Comparison of ENCODE assay signal across 12 cellular contexts in genomic region chr4:66575024-66575696, GRCh38.
DNase-seq lines count a peak whose midpoint lies in the region; ATAC-seq, FAIRE-seq and TF ChIP-seq lines count a peak whose summit lies in the region.
"Had no signal": no experiment of that assay in that cellular context is flagged by ENCODE, and none has a peak within 500 bp of the region (broad histone marks: within the 10 kb centered on the region; RNA-seq: fewer than 3 reads in every experiment).

No MANE protein-coding gene starts in this region.

- no peaks in the 10 kb centered on the region for H3K27me3 Mint-ChIP-seq in Calu3 (ENCODE audit: unreplicated experiment)
- H3K27me3 Mint-ChIP-seq in stimulated activated naive B cell treated with anti-CD40 and anti-IgM and Interleukin-4, amounts not matched to agents 10 μg/mL and 1 μg/mL and 100 μg/mL, for 72 hours = no peaks in the 10 kb centered on the region
- no peaks in the 10 kb centered on the region for H3K27me3 Mint-ChIP-seq in natural killer cell treated with Interleukin-12 subunit alpha and Interleukin-12 subunit beta and Interleukin-15 and Interleukin-18, amount 100 ng/mL, for 72 hours
- H3K27me3 Mint-ChIP-seq: CD4-positive, CD25-positive, alpha-beta regulatory T cell had no signal

- no peaks in the 10 kb centered on the region for H3K4me1 ChIP-seq in neuronal stem cell (ENCODE audit: control insufficient read depth in 2 of 2, insufficient read depth in 1 of 2, low read depth in 1 of 2, low read length in 2 of 2)

- ATAC-seq in stimulated activated naive B cell treated with anti-CD40 and anti-IgM and Interleukin-4, amounts not matched to agents 10 μg/mL and 1 μg/mL and 100 μg/mL, for 72 hours (replicated peaks) = no peak
- no peak for ATAC-seq in natural killer cell treated with Interleukin-12 subunit alpha and Interleukin-12 subunit beta and Interleukin-15 and Interleukin-18, amount 100 ng/mL, for 72 hours
- no peak for ATAC-seq in stimulated activated naive CD8-positive, alpha-beta T cell treated with anti-CD3 and anti-CD28 coated beads, Interleukin-15, Interleukin-2, amounts not matched to agents 100 U/mL and 50 U/mL, for 24 hours

- WGBS in neuronal stem cell (ENCODE audit: extremely low coverage in 2 of 2, insufficient read length in 2 of 2, insufficient replicate concordance in 1 of 2), 2 donors = no CpG with 5 or more reads among the region's 11 CpGs

- DNase-seq in Calu3 = peak; percentile 78
- peak; percentile 92 for DNase-seq in NCI-H226
- DNase-seq in bronchial epithelial cell (ENCODE audit: low read depth) = peak; percentile 73
- DNase-seq in neuronal stem cell (ENCODE audit: low spot score) = no peak
- no peak for DNase-seq in stimulated activated naive B cell treated with anti-CD40 and anti-IgM and Interleukin-4, amounts not matched to agents 10 μg/mL and 1 μg/mL and 100 μg/mL, for 72 hours
- no peak for DNase-seq in natural killer cell treated with Interleukin-12 subunit alpha and Interleukin-12 subunit beta and Interleukin-15 and Interleukin-18, amount 100 ng/mL, for 72 hours (ENCODE audit: low spot score)
- no peak for DNase-seq in NCI-H1417 treated with DMSO at 0.1 percent for 48 hours (lab: John Stamatoyannopoulos, UW)
- no peak for DNase-seq in stimulated activated naive CD8-positive, alpha-beta T cell treated with anti-CD3 and anti-CD28 coated beads, Interleukin-15, Interleukin-2, amounts not matched to agents 100 U/mL and 50 U/mL, for 24 hours
- DNase-seq: CD4-positive, CD25-positive, alpha-beta regulatory T cell; NCI-H187; SW 1271 had no signal

- H2AK5ac ChIP-seq in neuronal stem cell (ENCODE audit: low read depth, low read length) = no peak overlapping the region

- BruUV-seq in Calu3 (replicated peaks; lab: Mats Ljungman, UMichigan) = no TSS peak

- H3K9me3 Mint-ChIP-seq in Calu3 (ENCODE audit: low read depth, unreplicated experiment) = no peaks in the 10 kb centered on the region
- peaks cover 0 to 3% of the 10 kb centered on the region in 2 donors for H3K9me3 Mint-ChIP-seq in stimulated activated naive B cell treated with anti-CD40 and anti-IgM and Interleukin-4, amounts not matched to agents 10 μg/mL and 1 μg/mL and 100 μg/mL, for 72 hours
- H3K9me3 Mint-ChIP-seq in natural killer cell treated with Interleukin-12 subunit alpha and Interleukin-12 subunit beta and Interleukin-15 and Interleukin-18, amount 100 ng/mL, for 72 hours = peaks cover 3% of the 10 kb centered on the region

- no peak overlapping the region for H3K27ac ChIP-seq in neuronal stem cell (replicated peaks; ENCODE audit: low read length)
- H3K27ac ChIP-seq: neutrophil had no signal

- H4K91ac ChIP-seq in neuronal stem cell (ENCODE audit: low read depth, low read length, poor library complexity) = no peak overlapping the region

- no peaks in the 10 kb centered on the region for H3K36me3 ChIP-seq in bronchial epithelial cell (ENCODE audit: control insufficient read depth, insufficient read depth, low read length)
- H3K36me3 ChIP-seq in neuronal stem cell (replicated peaks in 1 of 2; ENCODE audit: control insufficient read depth in 2 of 2, insufficient read depth in 2 of 2, low read length in 2 of 2) = no peaks in the 10 kb centered on the region
- H3K36me3 ChIP-seq: neutrophil had no signal

- H3K36me3 Mint-ChIP-seq in Calu3 (ENCODE audit: insufficient read depth, unreplicated experiment) = no peaks in the 10 kb centered on the region
- no peaks in the 10 kb centered on the region for H3K36me3 Mint-ChIP-seq in stimulated activated naive B cell treated with anti-CD40 and anti-IgM and Interleukin-4, amounts not matched to agents 10 μg/mL and 1 μg/mL and 100 μg/mL, for 72 hours
- H3K36me3 Mint-ChIP-seq in natural killer cell treated with Interleukin-12 subunit alpha and Interleukin-12 subunit beta and Interleukin-15 and Interleukin-18, amount 100 ng/mL, for 72 hours = peaks cover 6% of the 10 kb centered on the region
- H3K36me3 Mint-ChIP-seq: CD4-positive, CD25-positive, alpha-beta regulatory T cell had no signal

- H4K8ac ChIP-seq in neuronal stem cell (ENCODE audit: low read depth, low read length) = no peak overlapping the region

- H2BK15ac ChIP-seq in neuronal stem cell (ENCODE audit: low read length) = no peak overlapping the region

- H3K27me3 ChIP-seq in bronchial epithelial cell (ENCODE audit: control insufficient read depth, insufficient read depth, low read length) = no peaks in the 10 kb centered on the region
- no peaks in the 10 kb centered on the region for H3K27me3 ChIP-seq in neuronal stem cell (ENCODE audit: control insufficient read depth in 3 of 3, insufficient read depth in 3 of 3, low read depth in 1 of 3, low read length in 3 of 3)
- H3K27me3 ChIP-seq: neutrophil had no signal

- no peak overlapping the region for H3K9ac ChIP-seq in neuronal stem cell (ENCODE audit: low read depth, low read length, poor library complexity)

- H3K79me1 ChIP-seq in neuronal stem cell (ENCODE audit: low read depth, low read length) = no peaks in the 10 kb centered on the region

- no peak overlapping the region for H2BK120ac ChIP-seq in neuronal stem cell (ENCODE audit: low read depth, low read length)

- H3K4ac ChIP-seq in neuronal stem cell (ENCODE audit: low read length) = no peak overlapping the region

- H3K4me3 ChIP-seq in bronchial epithelial cell (ENCODE audit: low read depth, low read length) (no peak overlapping the region), neuronal stem cell (ENCODE audit: low read length in 2 of 2) (no peak overlapping the region)

- H2BK5ac ChIP-seq in neuronal stem cell (ENCODE audit: low read length) = no peak overlapping the region

- CTCF ChIA-PET in Calu3 (lab: Charles Lee) = interaction anchor here (1.4 kb wide), 1 partner anchor 14 kb away, joined by 4 read pairs; no protein-coding TSS in a partner anchor

- TF ChIP-seq CTCF in Calu3 (IDR thresholded peaks at IDR 0.05; ENCODE audit: unreplicated experiment) (no peak), bronchial epithelial cell (IDR thresholded peaks at IDR 0.05; ENCODE audit: insufficient read depth, low read length, severe bottlenecking) (no peak)

- intact Hi-C loops in Calu3 (cut with micrococcal nuclease; ENCODE audit: unreplicated experiment) = no loop called here

- no peak overlapping the region for H3K4me2 ChIP-seq in neuronal stem cell (ENCODE audit: insufficient read depth, low read length, poor library complexity, severe bottlenecking)

- H2BK12ac ChIP-seq in neuronal stem cell (ENCODE audit: low read length) = no peak overlapping the region

- FAIRE-seq in bronchial epithelial cell (lab: Jason Lieb, UNC) = no peak

- peak overlapping the region; percentile 76 for H3K27ac Mint-ChIP-seq in Calu3 (ENCODE audit: unreplicated experiment)
- no peak overlapping the region for H3K27ac Mint-ChIP-seq in stimulated activated naive B cell treated with anti-CD40 and anti-IgM and Interleukin-4, amounts not matched to agents 10 μg/mL and 1 μg/mL and 100 μg/mL, for 72 hours
- no peak overlapping the region for H3K27ac Mint-ChIP-seq in natural killer cell treated with Interleukin-12 subunit alpha and Interleukin-12 subunit beta and Interleukin-15 and Interleukin-18, amount 100 ng/mL, for 72 hours
- H3K27ac Mint-ChIP-seq: CD4-positive, CD25-positive, alpha-beta regulatory T cell had no signal

- H3K14ac ChIP-seq in neuronal stem cell (ENCODE audit: low read length) = no peak overlapping the region

- H3K23ac ChIP-seq in neuronal stem cell (ENCODE audit: low read depth, low read length, poor library complexity) = no peak overlapping the region

- peak overlapping the region; percentile 49 for H2AFZ ChIP-seq in neuronal stem cell (ENCODE audit: low read length)

- peak overlapping the region; percentile 66 for H3K4me3 Mint-ChIP-seq in Calu3 (ENCODE audit: low read depth, unreplicated experiment)
- H3K4me3 Mint-ChIP-seq in stimulated activated naive B cell treated with anti-CD40 and anti-IgM and Interleukin-4, amounts not matched to agents 10 μg/mL and 1 μg/mL and 100 μg/mL, for 72 hours = no peak overlapping the region
- H3K4me3 Mint-ChIP-seq in natural killer cell treated with Interleukin-12 subunit alpha and Interleukin-12 subunit beta and Interleukin-15 and Interleukin-18, amount 100 ng/mL, for 72 hours = no peak overlapping the region
- H3K4me3 Mint-ChIP-seq: CD4-positive, CD25-positive, alpha-beta regulatory T cell had no signal

- H3K18ac ChIP-seq in neuronal stem cell (ENCODE audit: low read length) = no peak overlapping the region

- peaks cover 16% of the 10 kb centered on the region for H3K4me1 Mint-ChIP-seq in Calu3 (ENCODE audit: low read depth, unreplicated experiment)
- H3K4me1 Mint-ChIP-seq in stimulated activated naive B cell treated with anti-CD40 and anti-IgM and Interleukin-4, amounts not matched to agents 10 μg/mL and 1 μg/mL and 100 μg/mL, for 72 hours = no peaks in the 10 kb centered on the region
- no peaks in the 10 kb centered on the region for H3K4me1 Mint-ChIP-seq in natural killer cell treated with Interleukin-12 subunit alpha and Interleukin-12 subunit beta and Interleukin-15 and Interleukin-18, amount 100 ng/mL, for 72 hours (ENCODE audit: low read depth in 2 of 2)
- H3K4me1 Mint-ChIP-seq: CD4-positive, CD25-positive, alpha-beta regulatory T cell had no signal

- no peaks in the 10 kb centered on the region for H3K9me3 ChIP-seq in neuronal stem cell (replicated peaks in 1 of 2; ENCODE audit: control insufficient read depth in 2 of 2, insufficient read depth in 1 of 2, low read depth in 1 of 2, low read length in 2 of 2)
- H3K9me3 ChIP-seq: neutrophil had no signal

Comparison
In these comparisons a context has a peak if more than half of its experiments do, and no peak if none do; other contexts are left out.
1. DNase-seq: peak in Calu3 (single experiment), NCI-H226 (single experiment) and bronchial epithelial cell (single experiment); none in neuronal stem cell (single experiment), stimulated activated naive B cell treated with anti-CD40 and anti-IgM and Interleukin-4, amounts not matched to agents 10 μg/mL and 1 μg/mL and 100 μg/mL, for 72 hours (single experiment), natural killer cell treated with Interleukin-12 subunit alpha and Interleukin-12 subunit beta and Interleukin-15 and Interleukin-18, amount 100 ng/mL, for 72 hours (single experiment), NCI-H1417 treated with DMSO at 0.1 percent for 48 hours (single experiment) and stimulated activated naive CD8-positive, alpha-beta T cell treated with anti-CD3 and anti-CD28 coated beads, Interleukin-15, Interleukin-2, amounts not matched to agents 100 U/mL and 50 U/mL, for 24 hours (single experiment).